Comparison of ENCODE assay signal across 33 cellular contexts in genomic region chr12:63795032-63795687, GRCh38. TPM values are rescaled to one million over a fixed set of nuclear protein-coding genes. Genes with fewer than 3 reads are reported as not detected.
"Had no signal": no experiment of that assay in that cellular context is flagged by ENCODE, and none has a peak within 500 bp of the region (broad histone marks: within the 10 kb centered on the region; RNA-seq: fewer than 3 reads in every experiment).

No MANE protein-coding gene starts in this region.

- H3K9ac ChIP-seq: SK-N-SH had no signal

- H3K27ac ChIP-seq: body of pancreas, breast epithelium, Peyer's patch, SJSA1 had no signal

- H3K4me3 ChIP-seq: adrenal gland, body of pancreas, breast epithelium, Peyer's patch, SJSA1 had no signal

- H3K4me3 Mint-ChIP-seq: activated CD4-positive, alpha-beta T cell treated with anti-CD3 and anti-CD28 coated beads for 36 hours; activated CD8-positive, alpha-beta T cell treated with anti-CD3 and anti-CD28 coated beads, Interleukin-2, amount 10 ng/mL, durations not matched to agents 7 days and 5 days; activated naive CD4-positive, alpha-beta T cell treated with anti-CD3 and anti-CD28 coated beads for 36 hours; activated T-cell treated with anti-CD3 and anti-CD28 coated beads, Interleukin-2, amount 50 U/mL, for 4 hours; activated T-helper 1 cell treated with anti-CD3 and anti-CD28 coated beads, Interleukin-12 subunit alpha, Interleukin-12 subunit beta, Interleukin-2, Interleukin-4 antibody, amounts not matched to agents 30 ng/mL and 10 ng/mL and 1 ng/mL, durations not matched to agents 14 hours and 24 hours and 36 hours; T-helper 1 cell treated with Interleukin-12 subunit alpha and Interleukin-12 subunit beta and Interleukin-4 antibody, amounts not matched to agents 30 μg/mL and 1 μg/mL, for 36 hours; T-helper 2 cell treated with Interferon-gamma antibody and Interleukin-4, amounts not matched to agents 5 μg/mL and 100 μg/mL, for 36 hours had no signal

- H3K4me1 ChIP-seq: body of pancreas, breast epithelium, Peyer's patch, SJSA1 had no signal

- DNase-seq: activated CD4-positive, alpha-beta T cell treated with anti-CD3 and anti-CD28 coated beads for 36 hours; activated CD4-positive, alpha-beta T cell treated with anti-CD3 and anti-CD28 coated beads, Interleukin-2, amount 50 U/mL, for 4 hours; activated CD8-positive, alpha-beta T cell treated with anti-CD3 and anti-CD28 coated beads, Interleukin-2, amount 10 ng/mL, durations not matched to agents 7 days and 5 days; activated gamma-delta T cell treated with Interleukin-2 at 50 U/mL for 16 hours; activated naive CD4-positive, alpha-beta T cell treated with anti-CD3 and anti-CD28 coated beads for 36 hours; activated T-cell treated with anti-CD3 and anti-CD28 coated beads, Interleukin-2, amount 50 U/mL, for 4 hours; body of pancreas; Kasumi-1; MM.1S; MV-4-11; NCI-H1092; NCI-H1436 treated with DMSO at 0.1 percent for 48 hours; NCI-H1694 treated with DMSO at 0.1 percent for 48 hours; NCI-H2029; NCI-H345; NCI-H526; NCI-H748 treated with DMSO at 0.1 percent for 48 hours; NK-92 treated with Interleukin-12 subunit alpha and Interleukin-12 subunit beta, amount 100 ng/mL, for 24 hours; PC-3; Peyer's patch; RPMI8226; SHP77 treated with DMSO at 0.1 percent for 48 hours; SK-N-SH had no signal

- H3K27me3 ChIP-seq: adrenal gland, body of pancreas, breast epithelium, Peyer's patch, SJSA1 had no signal

- H3K4me2 ChIP-seq: SK-N-SH had no signal

- H3K36me3 ChIP-seq: adrenal gland, breast epithelium had no signal

- H3K9me3 Mint-ChIP-seq: activated naive CD4-positive, alpha-beta T cell treated with anti-CD3 and anti-CD28 coated beads for 36 hours; activated naive CD4-positive, alpha-beta T cell treated with anti-CD3 and anti-CD28 coated beads, Interleukin-2, amount 50 U/mL, for 72 hours; activated T-cell treated with anti-CD3 and anti-CD28 coated beads, Interleukin-2, amount 50 U/mL, for 4 hours; activated T-helper 1 cell treated with anti-CD3 and anti-CD28 coated beads, Interleukin-12 subunit alpha, Interleukin-12 subunit beta, Interleukin-2, Interleukin-4 antibody, amounts not matched to agents 30 ng/mL and 10 ng/mL and 1 ng/mL, durations not matched to agents 14 hours and 24 hours and 36 hours; T-helper 1 cell treated with Interleukin-12 subunit alpha and Interleukin-12 subunit beta and Interleukin-4 antibody, amounts not matched to agents 30 μg/mL and 1 μg/mL, for 36 hours; T-helper 2 cell treated with Interferon-gamma antibody and Interleukin-4, amounts not matched to agents 5 μg/mL and 100 μg/mL, for 36 hours had no signal

- H3K9me3 ChIP-seq: adrenal gland, body of pancreas, breast epithelium, Peyer's patch, SJSA1, SK-N-SH had no signal

- H3K27ac Mint-ChIP-seq: activated CD4-positive, alpha-beta T cell treated with anti-CD3 and anti-CD28 coated beads for 36 hours; activated CD8-positive, alpha-beta T cell treated with anti-CD3 and anti-CD28 coated beads, Interleukin-2, amount 10 ng/mL, durations not matched to agents 7 days and 5 days; activated naive CD4-positive, alpha-beta T cell treated with anti-CD3 and anti-CD28 coated beads for 36 hours; activated T-helper 1 cell treated with anti-CD3 and anti-CD28 coated beads, Interleukin-12 subunit alpha, Interleukin-12 subunit beta, Interleukin-2, Interleukin-4 antibody, amounts not matched to agents 30 ng/mL and 10 ng/mL and 1 ng/mL, durations not matched to agents 14 hours and 24 hours and 36 hours; T-helper 1 cell treated with Interleukin-12 subunit alpha and Interleukin-12 subunit beta and Interleukin-4 antibody, amounts not matched to agents 30 μg/mL and 1 μg/mL, for 36 hours; T-helper 2 cell treated with Interferon-gamma antibody and Interleukin-4, amounts not matched to agents 5 μg/mL and 100 μg/mL, for 36 hours had no signal

- ATAC-seq: activated CD4-positive, CD25-positive, alpha-beta regulatory T cell treated with anti-CD3 and anti-CD28 coated beads, Interleukin-2, amount 50 U/mL, for 24 hours; activated CD8-positive, alpha-beta T cell treated with anti-CD3 and anti-CD28 coated beads, Interleukin-2, amount 10 ng/mL, durations not matched to agents 7 days and 5 days; activated T-cell treated with anti-CD3 and anti-CD28 coated beads, Interleukin-2, amount 50 U/mL, for 4 hours; body of pancreas; PC-3 had no signal

- H3K27me3 Mint-ChIP-seq: activated CD4-positive, alpha-beta T cell treated with anti-CD3 and anti-CD28 coated beads for 36 hours had no signal

- FAIRE-seq: astrocyte, TTC549 had no signal

RNA-seq across cellular contexts. Expression of gene SRGAP1, which starts 49.3 kb away (rescaled TPM):
- total RNA-seq: activated CD8-positive, alpha-beta T cell treated with anti-CD3 and anti-CD28 coated beads, Interleukin-2, amount 10 ng/mL, durations not matched to agents 7 days and 5 days had no signal
